ENCODE assay signal across 8 cellular contexts in the genomic region with DNA sequence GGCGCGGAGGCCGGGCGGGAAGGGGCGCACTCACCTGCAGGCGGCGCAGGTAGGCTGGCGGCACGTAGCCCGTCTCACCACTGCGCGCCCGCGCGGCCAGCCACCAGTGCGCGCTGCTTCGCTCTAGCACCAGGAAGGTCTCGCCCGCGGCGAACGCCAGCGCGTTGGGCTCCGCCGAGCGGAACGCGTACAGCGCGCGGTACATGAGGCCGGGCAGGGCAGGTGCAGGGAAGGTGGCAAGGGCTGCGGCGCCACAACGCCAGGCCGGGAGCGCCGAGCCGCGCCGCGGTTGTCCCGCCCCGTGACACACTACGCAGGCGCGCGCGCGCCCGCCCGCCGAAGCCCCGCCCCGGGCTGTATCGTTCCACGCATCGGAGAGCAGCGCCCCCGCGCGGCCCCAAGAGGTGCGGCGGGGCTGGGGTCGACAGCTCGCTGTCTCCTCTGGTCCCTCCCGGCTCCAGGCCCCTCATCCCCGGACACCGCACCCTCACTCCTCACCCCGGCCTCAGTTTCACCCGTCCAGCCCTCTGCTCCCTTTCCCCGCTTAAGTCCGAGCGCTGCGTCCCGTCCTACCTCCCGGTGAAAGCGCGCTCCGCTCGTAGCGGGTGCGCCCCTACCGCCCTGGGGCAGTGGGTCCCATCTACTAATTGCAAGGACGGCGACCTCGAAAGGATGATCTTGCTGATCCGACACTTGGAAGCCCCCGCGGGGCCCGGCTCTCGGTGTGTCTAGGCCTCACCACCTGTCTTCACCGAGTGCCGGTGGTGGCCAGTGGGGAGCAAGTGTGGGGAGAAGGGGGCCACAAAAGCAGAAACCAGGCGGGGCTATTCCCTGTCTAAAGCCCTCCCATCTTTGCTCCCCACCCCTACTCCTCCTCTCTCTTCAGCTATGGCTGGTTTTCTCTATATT. TPM values are rescaled to one million over a fixed set of nuclear protein-coding genes. Genes with fewer than 3 reads are reported as not detected.
DNase-seq lines count a peak whose midpoint lies in the region; ATAC-seq lines count a peak whose summit lies in the region.

NCKIPSD (minus strand) TSS at position 313 of the 909 bp plus-strand sequence; CDS start at position 205, 108 bp downstream.

- peak within 1 kb of the TSS; percentile 97 for H3K9ac ChIP-seq in NT2/D1 (ENCODE audit: insufficient read length, low read depth)
- H3K9ac ChIP-seq in endocrine pancreas (ENCODE audit: control insufficient read depth, insufficient read depth, low read length) = peak within 1 kb of the TSS; percentile 85

- H3K4me3 ChIP-seq in NT2/D1 (ENCODE audit: insufficient read length, low read depth) = peak within 1 kb of the TSS; percentile 96
- peak within 1 kb of the TSS; percentile 0 for H3K4me3 ChIP-seq in endocrine pancreas (ENCODE audit: control insufficient read depth, insufficient read depth, low read length)

- H3K36me3 ChIP-seq in NT2/D1 (ENCODE audit: insufficient read depth, insufficient read length, low read length) (peaks cover 65% of the 10 kb centered on the region), endocrine pancreas (ENCODE audit: control insufficient read depth, insufficient read depth, low read length) (peaks cover 8% of the 10 kb centered on the region)

- H3K27me3 ChIP-seq in NT2/D1 (ENCODE audit: insufficient read depth, insufficient read length) (no peaks in the 10 kb centered on the region), endocrine pancreas (ENCODE audit: control insufficient read depth, insufficient read depth, low read length) (no peaks in the 10 kb centered on the region)

- ATAC-seq in GM19397 (IDR thresholded peaks at IDR 0.05; ENCODE audit: unreplicated experiment) (peak; percentile 86), HG03558 (IDR thresholded peaks at IDR 0.05; ENCODE audit: extremely low read depth, unreplicated experiment) (peak; percentile 50)

- no peaks in the 10 kb centered on the region for H3K9me3 ChIP-seq in NT2/D1 (ENCODE audit: insufficient read depth, low read length)
- H3K9me3 ChIP-seq in endocrine pancreas (ENCODE audit: control insufficient read depth, low read length) = no peaks in the 10 kb centered on the region

- peaks cover 12% of the 10 kb centered on the region for H3K4me1 ChIP-seq in NT2/D1 (ENCODE audit: insufficient read depth, insufficient read length)
- no peaks in the 10 kb centered on the region for H3K4me1 ChIP-seq in endocrine pancreas (ENCODE audit: control insufficient read depth, insufficient read depth, low read length)

- DNase-seq in COLO668 (lab: John Stamatoyannopoulos, UW; ENCODE audit: unreplicated experiment) = peak; percentile 91
- peak; percentile 77 for DNase-seq in NT2/D1 (ENCODE audit: low read depth, low spot score)
- peak; percentile 81 to 90 (median 84) for DNase-seq in activated CD8-positive, alpha-beta memory T cell treated with anti-CD3 and anti-CD28 coated beads for 48 hours (ENCODE audit: low read depth in 2 of 3, low spot score in 2 of 3)
- DNase-seq in mesenteric fat pad (ENCODE audit: low spot score) = peak; percentile 98
- DNase-seq in stimulated activated CD8-positive, alpha-beta memory T cell treated with anti-CD3 and anti-CD28 coated beads, Interleukin-15, amount 100 ng/mL, for 4 hours (ENCODE audit: low read depth in 2 of 2) = peak; percentile 77 to 84

RNA-seq across cellular contexts. Expression of gene NCKIPSD, which starts in this region (rescaled TPM):
- total RNA-seq in mesenteric fat pad = 19.9 TPM

Comparison
In these comparisons a context has a peak if more than half of its experiments do, and no peak if none do; other contexts are left out.
1. Peak in every context shown above with its lines: DNase-seq, ATAC-seq and H3K4me3 ChIP-seq.